In the genomic region with DNA sequence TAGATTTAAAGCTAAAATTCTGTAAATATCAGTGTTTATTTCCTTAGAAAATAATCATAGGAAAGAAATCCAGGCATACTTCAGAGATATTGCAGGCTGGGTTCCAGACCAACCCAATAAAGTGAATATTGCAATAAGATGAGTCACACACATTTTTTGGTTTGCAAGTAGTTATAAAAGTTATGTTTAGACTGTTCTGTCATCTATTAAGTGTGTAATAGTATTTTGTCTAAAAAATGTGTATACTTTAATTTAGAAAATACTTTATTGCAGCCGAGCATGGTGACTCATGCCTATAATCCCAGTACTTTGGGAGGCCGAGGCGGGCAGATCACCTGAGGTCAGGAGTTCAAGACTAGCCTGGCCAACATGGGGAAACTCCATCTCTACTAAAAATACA, we compare ENCODE assay signal across 1 cellular context.
A peak's percentile ranks its signal among the peaks of the same experiment; 100 is the strongest.
TF ChIP-seq lines count a peak whose summit lies in the region.

No MANE protein-coding gene starts in this region.

TF ChIP-seq in IMR-90, 13 proteins besides CTCF, POLR2A, EP300 and RAD21:
- TF ChIP-seq RCOR1 (IDR thresholded peaks at IDR 0.05; ENCODE audit: insufficient replicate concordance, low read length) = no peak
- no peak for TF ChIP-seq NFE2L2 (IDR thresholded peaks at IDR 0.05; ENCODE audit: low read depth, low read length)
- peak; percentile 93 for TF ChIP-seq CEBPB (IDR thresholded peaks at IDR 0.05; ENCODE audit: low read depth, low read length)
- TF ChIP-seq MXI1 (IDR thresholded peaks at IDR 0.05; ENCODE audit: borderline replicate concordance, low read depth, low read length) = no peak
- TF ChIP-seq RFX5 (IDR thresholded peaks at IDR 0.05; ENCODE audit: low read depth, low read length) = no peak
- TF ChIP-seq, protein P1, sequence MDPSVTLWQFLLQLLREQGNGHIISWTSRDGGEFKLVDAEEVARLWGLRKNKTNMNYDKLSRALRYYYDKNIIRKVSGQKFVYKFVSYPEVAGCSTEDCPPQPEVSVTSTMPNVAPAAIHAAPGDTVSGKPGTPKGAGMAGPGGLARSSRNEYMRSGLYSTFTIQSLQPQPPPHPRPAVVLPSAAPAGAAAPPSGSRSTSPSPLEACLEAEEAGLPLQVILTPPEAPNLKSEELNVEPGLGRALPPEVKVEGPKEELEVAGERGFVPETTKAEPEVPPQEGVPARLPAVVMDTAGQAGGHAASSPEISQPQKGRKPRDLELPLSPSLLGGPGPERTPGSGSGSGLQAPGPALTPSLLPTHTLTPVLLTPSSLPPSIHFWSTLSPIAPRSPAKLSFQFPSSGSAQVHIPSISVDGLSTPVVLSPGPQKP (IDR thresholded peaks at IDR 0.05; ENCODE audit: borderline replicate concordance, low read depth, low read length) = no peak
- no peak for TF ChIP-seq SMC3 (IDR thresholded peaks at IDR 0.05; ENCODE audit: low read depth, low read length)
- TF ChIP-seq MAZ (IDR thresholded peaks at IDR 0.05; ENCODE audit: borderline replicate concordance, low read depth, low read length) = no peak
- peak; percentile 15; the same call in 1 of the 2 replicates for TF ChIP-seq MAFK (IDR thresholded peaks at IDR 0.05; ENCODE audit: low read depth, low read length)
- TF ChIP-seq, protein P2, sequence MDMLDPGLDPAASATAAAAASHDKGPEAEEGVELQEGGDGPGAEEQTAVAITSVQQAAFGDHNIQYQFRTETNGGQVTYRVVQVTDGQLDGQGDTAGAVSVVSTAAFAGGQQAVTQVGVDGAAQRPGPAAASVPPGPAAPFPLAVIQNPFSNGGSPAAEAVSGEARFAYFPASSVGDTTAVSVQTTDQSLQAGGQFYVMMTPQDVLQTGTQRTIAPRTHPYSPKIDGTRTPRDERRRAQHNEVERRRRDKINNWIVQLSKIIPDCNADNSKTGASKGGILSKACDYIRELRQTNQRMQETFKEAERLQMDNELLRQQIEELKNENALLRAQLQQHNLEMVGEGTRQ (IDR thresholded peaks at IDR 0.05; ENCODE audit: low read depth, low read length) = no peak
- peak; percentile 66 for TF ChIP-seq BHLHE40 (IDR thresholded peaks at IDR 0.05; ENCODE audit: low read depth, low read length)
- peak; percentile 90 for TF ChIP-seq FOS (IDR thresholded peaks at IDR 0.05; ENCODE audit: low read depth, low read length)
- no peak for TF ChIP-seq CHD1 (IDR thresholded peaks at IDR 0.05; ENCODE audit: low read depth, low read length)
